In the genomic region with DNA sequence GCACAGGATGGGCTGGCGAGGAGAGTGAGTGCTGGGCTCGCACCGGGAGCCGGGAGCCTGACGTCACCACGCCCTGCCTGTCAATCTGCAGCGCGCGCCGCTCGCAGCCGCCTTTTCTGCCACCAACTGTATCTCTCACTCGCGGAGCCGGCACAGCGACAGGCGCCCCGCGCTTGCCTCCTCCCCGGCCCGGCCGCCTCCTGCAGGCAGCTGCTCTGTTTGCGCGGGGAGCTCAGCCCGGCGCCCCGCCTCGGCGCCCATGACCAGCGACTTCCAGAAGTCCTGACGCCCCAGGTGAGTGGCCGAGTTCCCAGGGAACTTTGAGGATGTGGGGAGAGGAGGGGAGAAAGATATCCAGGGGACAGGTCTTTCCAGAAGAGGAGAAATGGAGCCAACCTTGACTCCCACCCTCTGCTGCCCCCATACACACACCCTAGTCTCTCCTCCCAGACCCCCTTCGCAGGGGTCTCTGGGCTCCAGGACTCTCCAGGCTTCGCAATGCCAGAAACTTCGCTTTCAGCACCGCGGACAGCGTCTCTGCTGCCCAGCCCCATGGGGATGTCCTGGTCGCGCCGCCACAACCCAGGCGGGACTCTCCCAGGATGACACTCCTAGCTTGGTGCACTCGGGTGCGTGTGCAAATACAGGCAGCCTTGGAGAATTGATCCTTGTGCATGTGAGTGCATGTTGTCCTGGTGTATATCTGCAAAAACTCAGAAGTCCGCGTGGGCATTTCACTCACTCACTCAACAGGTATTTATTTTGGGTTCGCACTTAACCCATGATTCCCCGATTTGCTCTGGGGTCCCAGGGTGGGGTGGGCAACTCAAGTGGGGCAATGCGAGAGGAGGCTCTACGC, we compare ENCODE assay signal across 9 cellular contexts. TPM values are rescaled to one million over a fixed set of nuclear protein-coding genes. Genes with fewer than 3 reads are reported as not detected.
A peak's percentile ranks its signal among the peaks of the same experiment; 100 is the strongest.
DNase-seq lines count a peak whose midpoint lies in the region; FAIRE-seq and TF ChIP-seq lines count a peak whose summit lies in the region.
"Had no signal": no experiment of that assay in that cellular context is flagged by ENCODE, and none has a peak within 500 bp of the region (broad histone marks: within the 10 kb centered on the region; RNA-seq: fewer than 3 reads in every experiment).

A gene with protein sequence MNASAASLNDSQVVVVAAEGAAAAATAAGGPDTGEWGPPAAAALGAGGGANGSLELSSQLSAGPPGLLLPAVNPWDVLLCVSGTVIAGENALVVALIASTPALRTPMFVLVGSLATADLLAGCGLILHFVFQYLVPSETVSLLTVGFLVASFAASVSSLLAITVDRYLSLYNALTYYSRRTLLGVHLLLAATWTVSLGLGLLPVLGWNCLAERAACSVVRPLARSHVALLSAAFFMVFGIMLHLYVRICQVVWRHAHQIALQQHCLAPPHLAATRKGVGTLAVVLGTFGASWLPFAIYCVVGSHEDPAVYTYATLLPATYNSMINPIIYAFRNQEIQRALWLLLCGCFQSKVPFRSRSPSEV (plus strand): TSS at position 138 of the 859 bp plus-strand sequence. CDS start 802 bp downstream, outside the sequence.

- H3K79me2 ChIP-seq in MM.1S (ENCODE audit: low read length) = no peaks in the 10 kb centered on the region

- H3K9me2 ChIP-seq in MM.1S (replicated peaks; ENCODE audit: insufficient read depth, low read length) = no peaks in the 10 kb centered on the region

- no peak within 1 kb of the TSS for H3K27ac ChIP-seq in MM.1S (ENCODE audit: low read length)
- H3K27ac ChIP-seq in kidney (ENCODE audit: low read depth in 2 of 2, low read length in 2 of 2) = no peak within 1 kb of the TSS

- no peak within 1 kb of the TSS for H2AFZ ChIP-seq in MM.1S (ENCODE audit: low read length)

- H3K36me3 ChIP-seq in ES-I3 (ENCODE audit: insufficient read depth, low read length) (no peaks in the 10 kb centered on the region), MM.1S (replicated peaks; ENCODE audit: insufficient read depth, low read length) (no peaks in the 10 kb centered on the region), kidney (ENCODE audit: control insufficient read depth in 1 of 2, insufficient read depth in 2 of 2, low read length in 2 of 2) (no peaks in the 10 kb centered on the region)

- TF ChIP-seq CTCF in MM.1S (IDR thresholded peaks at IDR 0.05; ENCODE audit: low read length) = no peak
- no peak for TF ChIP-seq CTCF in kidney (IDR thresholded peaks at IDR 0.05; ENCODE audit: borderline replicate concordance, extremely low read depth, insufficient read depth)

- no peak within 1 kb of the TSS for H3K4me2 ChIP-seq in MM.1S (ENCODE audit: low read depth, low read length)

- H3F3A ChIP-seq in MM.1S (ENCODE audit: insufficient read depth, low read length) = no peaks in the 10 kb centered on the region

- H3K9me3 ChIP-seq in ES-I3 (ENCODE audit: control insufficient read depth, insufficient read depth, low read length) (no peaks in the 10 kb centered on the region), MM.1S (replicated peaks; ENCODE audit: insufficient read depth, low read length) (no peaks in the 10 kb centered on the region), kidney (ENCODE audit: control insufficient read depth in 1 of 2, low read length in 2 of 2) (no peaks in the 10 kb centered on the region)

- in situ Hi-C loops in T47D (cut with HindIII; ENCODE audit: low pct_unique_long_range_greater_than_20kb, low sequenced_read_pairs) = no loop called here

- H4K20me1 ChIP-seq in MM.1S (ENCODE audit: insufficient read depth, low read length) = no peaks in the 10 kb centered on the region

- FAIRE-seq in kidney (lab: Jason Lieb, UNC) = no peak

- DNase-seq in MM.1S = peak; percentile 23
- peak; percentile 57 for DNase-seq in SK-N-DZ (ENCODE audit: low spot score)
- DNase-seq in T47D (ENCODE audit: low read depth in 1 of 2, low spot score in 1 of 2) = peak; percentile 57 to 77
- peak; percentile 84 for DNase-seq in kidney
- DNase-seq in stimulated activated CD4-positive, alpha-beta T cell treated with anti-CD3 and anti-CD28 coated beads, Interleukin-4, amount 100 ng/mL, for 24 hours = peak; percentile 15
- DNase-seq in pons (ENCODE audit: low spot score) = no peak
- no peak for DNase-seq in epidermal melanocyte (ENCODE audit: insufficient read length, low spot score)

- no peaks in the 10 kb centered on the region for H3K27me3 ChIP-seq in MM.1S (replicated peaks; ENCODE audit: insufficient read depth, low read length)

- H3K4me3 ChIP-seq in MM.1S (ENCODE audit: low read length) (no peak within 1 kb of the TSS), kidney (ENCODE audit: low read length in 2 of 2) (no peak within 1 kb of the TSS)

- H3K9ac ChIP-seq in ES-I3 (ENCODE audit: low read depth, low read length) (peak within 1 kb of the TSS; percentile 60), MM.1S (ENCODE audit: low read length) (no peak within 1 kb of the TSS), kidney (ENCODE audit: low read length in 2 of 2) (no peak within 1 kb of the TSS)

- H3K4me1 ChIP-seq in ES-I3 (ENCODE audit: insufficient read depth, low read length) = no peaks in the 10 kb centered on the region
- no peaks in the 10 kb centered on the region for H3K4me1 ChIP-seq in MM.1S (ENCODE audit: low read length)
- no peaks in the 10 kb centered on the region for H3K4me1 ChIP-seq in kidney (ENCODE audit: control insufficient read depth in 1 of 2, insufficient read depth in 1 of 2, low read depth in 1 of 2, low read length in 2 of 2)

- intact Hi-C loops in kidney (cut with DNase I) = no loop called here

RNA-seq across cellular contexts. Expression of the gene that starts here (rescaled TPM):
- 0.46 TPM in 1 of 2 replicates, not detected in the other for polyA plus RNA-seq in SK-N-DZ (2014; cell fraction: cytosol; rRNA removed)
- not detected in 2 replicates for polyA plus RNA-seq in SK-N-DZ (2014; cell fraction: nucleus; rRNA removed)
- total RNA-seq in kidney = not detected
- not detected for polyA plus RNA-seq in kidney (ENCODE audit: insufficient read depth, low read depth, low replicate concordance)
- total RNA-seq: lower leg skin had no signal

Comparison
In these comparisons a context has a peak if more than half of its experiments do, and no peak if none do; other contexts are left out.
1. Peak in DNase-seq in kidney; RNA of the gene not detected or under 1 TPM.
2. DNase-seq: peak in MM.1S (single experiment), SK-N-DZ (single experiment), T47D (2 of 2) and stimulated activated CD4-positive, alpha-beta T cell treated with anti-CD3 and anti-CD28 coated beads, Interleukin-4, amount 100 ng/mL, for 24 hours (single experiment); none in pons (single experiment) and epidermal melanocyte (single experiment).